In the genomic region with DNA sequence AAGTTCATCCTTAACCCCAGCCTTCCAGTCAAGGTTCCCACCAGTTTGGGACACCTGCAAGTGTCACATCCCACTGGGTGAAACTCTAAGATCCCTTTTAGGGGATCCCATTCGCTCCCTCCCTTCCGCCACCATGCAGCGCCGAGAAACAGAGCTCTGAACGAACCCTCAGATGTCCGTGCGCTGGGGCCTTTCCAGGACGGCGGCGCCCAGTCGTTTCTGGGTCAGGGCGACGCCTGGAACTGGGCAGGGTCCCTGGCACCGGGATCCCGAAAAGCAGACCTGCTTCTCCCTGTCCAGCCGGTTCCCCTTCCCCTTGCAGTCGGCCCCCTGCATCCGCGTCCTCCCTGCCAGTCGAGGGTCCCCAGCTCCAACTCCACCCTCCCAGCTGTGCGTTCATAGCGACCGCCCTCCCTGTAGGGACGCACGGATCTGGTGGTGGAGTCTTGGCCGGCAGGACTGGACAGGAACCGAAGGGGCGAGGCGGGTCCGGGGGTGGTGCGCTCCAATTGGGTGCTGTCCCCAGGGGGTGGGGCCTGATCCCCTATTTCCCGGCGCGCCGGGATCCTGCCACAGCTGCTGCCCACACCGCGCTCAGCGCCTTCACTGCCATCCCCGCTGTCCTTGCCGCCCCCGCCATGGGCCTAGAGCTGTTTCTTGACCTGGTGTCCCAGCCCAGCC, we compare ENCODE assay signal across 5 cellular contexts. TPM values are rescaled to one million over a fixed set of nuclear protein-coding genes. Genes with fewer than 3 reads are reported as not detected.
"Had no signal": no experiment of that assay in that cellular context is flagged by ENCODE, and none has a peak within 500 bp of the region (broad histone marks: within the 10 kb centered on the region; RNA-seq: fewer than 3 reads in every experiment).

TSS of gene GSTT2 (plus strand) at position 575 of the 681 bp plus-strand sequence.

RNA-seq across cellular contexts. Expression of gene GSTT2, which starts in this region (rescaled TPM):
- total RNA-seq: epithelial cell of proximal tubule; hepatocyte; naive thymus-derived CD8-positive, alpha-beta T cell; T-helper 17 cell; urinary bladder had no signal
- polyA plus RNA-seq: hepatocyte; naive thymus-derived CD8-positive, alpha-beta T cell had no signal
